Comparison of ENCODE assay signal across 8 cellular contexts in genomic region chr10:26556756-26557640, GRCh38.
A peak's percentile ranks its signal among the peaks of the same experiment; 100 is the strongest.
DNase-seq lines count a peak whose midpoint lies in the region; ATAC-seq, FAIRE-seq and TF ChIP-seq lines count a peak whose summit lies in the region.

No MANE protein-coding gene starts in this region.

- WGBS in trophoblast cell (ENCODE audit: extremely low coverage, insufficient coverage, insufficient read length), result no CpG with 5 or more reads among the region's 9 CpGs

- peak; percentile 43 to 57 for ATAC-seq in activated T-cell treated with anti-CD3 and anti-CD28 coated beads, Interleukin-2, amount 50 U/mL, for 4 hours
- no peak for ATAC-seq in HG03175 (IDR thresholded peaks at IDR 0.05; ENCODE audit: unreplicated experiment)
- no peak for ATAC-seq in HG03045 (IDR thresholded peaks at IDR 0.05; ENCODE audit: unreplicated experiment)

- no peak overlapping the region for H3K4ac ChIP-seq in trophoblast cell (ENCODE audit: low read depth, low read length)

- H3K36me3 ChIP-seq in trophoblast cell (ENCODE audit: control insufficient read depth in 1 of 2, insufficient read depth in 2 of 2, low read length in 2 of 2), result peaks cover 0 to 4% of the 10 kb centered on the region in 2 experiments

- H3K9ac ChIP-seq in trophoblast cell (ENCODE audit: low read length), result no peak overlapping the region

- no peak overlapping the region for H4K12ac ChIP-seq in trophoblast cell (ENCODE audit: low read depth, low read length)

- H3K4me1 Mint-ChIP-seq in Calu3 (ENCODE audit: low read depth, unreplicated experiment), result peaks cover 20% of the 10 kb centered on the region
- H3K4me1 Mint-ChIP-seq in activated T-cell treated with anti-CD3 and anti-CD28 coated beads, Interleukin-2, amount 50 U/mL, for 4 hours (ENCODE audit: low read depth), result peaks cover 7% of the 10 kb centered on the region

- H3K18ac ChIP-seq in trophoblast cell (ENCODE audit: low read length), result no peak overlapping the region

- no peak overlapping the region for H2BK120ac ChIP-seq in trophoblast cell (ENCODE audit: insufficient read depth, low read length, poor library complexity)

- BruUV-seq in Calu3 (replicated peaks; lab: Mats Ljungman, UMichigan), result no TSS peak

- H3K36me3 Mint-ChIP-seq in Calu3 (ENCODE audit: insufficient read depth, unreplicated experiment), result no peaks in the 10 kb centered on the region
- H3K36me3 Mint-ChIP-seq in activated T-cell treated with anti-CD3 and anti-CD28 coated beads, Interleukin-2, amount 50 U/mL, for 4 hours (ENCODE audit: insufficient read depth), result peaks cover 55% of the 10 kb centered on the region

- H2AFZ ChIP-seq in trophoblast cell (ENCODE audit: insufficient read depth, low read length, poor library complexity), result no peak overlapping the region

- H3K27ac ChIP-seq in trophoblast cell (ENCODE audit: low read depth, low read length), result no peak overlapping the region

- no peak overlapping the region for H2BK12ac ChIP-seq in trophoblast cell (ENCODE audit: low read length)

- DNase-seq in Calu3 (peak; percentile 44), H54 (ENCODE audit: insufficient read length, low spot score) (peak; percentile 61), NCI-H526 (lab: John Stamatoyannopoulos, UW) (peak; percentile 15 to 50), germinal center (ENCODE audit: low spot score) (peak; percentile 66), trophoblast cell (peak; percentile 62 to 82)
- DNase-seq in activated T-cell treated with anti-CD3 and anti-CD28 coated beads, Interleukin-2, amount 50 U/mL, for 4 hours, result no peak

- peaks cover 2% of the 10 kb centered on the region for H3K9me3 ChIP-seq in trophoblast cell (ENCODE audit: insufficient read depth, low read depth, low read length)

- H3K27me3 Mint-ChIP-seq in Calu3 (ENCODE audit: unreplicated experiment), result no peaks in the 10 kb centered on the region
- H3K27me3 Mint-ChIP-seq in activated T-cell treated with anti-CD3 and anti-CD28 coated beads, Interleukin-2, amount 50 U/mL, for 4 hours (ENCODE audit: low read depth), result no peaks in the 10 kb centered on the region

- CTCF ChIA-PET in Calu3 (lab: Charles Lee), result interaction anchor here (0.7 to 2.6 kb wide), 4 partner anchors 17 to 223 kb away, joined by 3 to 35 read pairs (median 4); no protein-coding TSS in a partner anchor

- TF ChIP-seq CTCF in Calu3 (IDR thresholded peaks at IDR 0.05; ENCODE audit: unreplicated experiment), result peak; percentile 65

- H3K27me3 ChIP-seq in trophoblast cell (ENCODE audit: insufficient read depth, low read length), result no peaks in the 10 kb centered on the region

- H3K79me1 ChIP-seq in trophoblast cell (ENCODE audit: low read length), result peaks cover 3% of the 10 kb centered on the region

- no peak overlapping the region for H3K14ac ChIP-seq in trophoblast cell (ENCODE audit: low read length)

- H2BK5ac ChIP-seq in trophoblast cell (ENCODE audit: low read depth, low read length, poor library complexity), result no peak overlapping the region

- H2AK5ac ChIP-seq in trophoblast cell (ENCODE audit: low read length), result no peak overlapping the region

- no peaks in the 10 kb centered on the region for H3K79me2 ChIP-seq in trophoblast cell (ENCODE audit: control insufficient read depth, insufficient read depth, low read length, poor library complexity)

- FAIRE-seq in H54 (lab: Jason Lieb, UNC), result peak; percentile 87

- no peak overlapping the region for H3K4me3 ChIP-seq in trophoblast cell (ENCODE audit: low read depth, low read length)

- H3K23ac ChIP-seq in trophoblast cell (ENCODE audit: low read length), result no peak overlapping the region

- H4K91ac ChIP-seq in trophoblast cell (ENCODE audit: low read depth, low read length), result no peak overlapping the region

- no peak overlapping the region for H4K8ac ChIP-seq in trophoblast cell (ENCODE audit: low read depth, low read length)

- no peak overlapping the region for H3K4me2 ChIP-seq in trophoblast cell (ENCODE audit: low read length)

- no peak for TF ChIP-seq POLR2A in H54 (IDR thresholded peaks at IDR 0.05; ENCODE audit: low read depth, low read length)

- H3K4me1 ChIP-seq in trophoblast cell (ENCODE audit: control insufficient read depth in 1 of 2, insufficient read depth in 2 of 2, low read length in 2 of 2), result peaks cover 0 to 3% of the 10 kb centered on the region in 2 experiments

- no peak overlapping the region for H3K27ac Mint-ChIP-seq in Calu3 (ENCODE audit: unreplicated experiment)

- peak overlapping the region; percentile 6 for H3K4me3 Mint-ChIP-seq in Calu3 (ENCODE audit: low read depth, unreplicated experiment)
- no peak overlapping the region for H3K4me3 Mint-ChIP-seq in activated T-cell treated with anti-CD3 and anti-CD28 coated beads, Interleukin-2, amount 50 U/mL, for 4 hours

- no peaks in the 10 kb centered on the region for H3K9me3 Mint-ChIP-seq in Calu3 (ENCODE audit: low read depth, unreplicated experiment)
- H3K9me3 Mint-ChIP-seq in activated T-cell treated with anti-CD3 and anti-CD28 coated beads, Interleukin-2, amount 50 U/mL, for 4 hours, result no peaks in the 10 kb centered on the region

- intact Hi-C loops in Calu3 (cut with micrococcal nuclease; ENCODE audit: unreplicated experiment), result loop anchor here (1.0 to 5.0 kb wide), 4 partner anchors 222 to 831 kb away; no protein-coding TSS in a partner anchor

Comparison
In these comparisons a context has a peak if more than half of its experiments do, and no peak if none do; other contexts are left out.
1. ATAC-seq: peak in activated T-cell treated with anti-CD3 and anti-CD28 coated beads, Interleukin-2, amount 50 U/mL, for 4 hours (2 of 2); none in HG03175 (single experiment) and HG03045 (single experiment).